ENCODE assay signal across 36 cellular contexts in genomic region chr9:83574482-83574881, GRCh38. TPM values are rescaled to one million over a fixed set of nuclear protein-coding genes. Genes with fewer than 3 reads are reported as not detected.
"Had no signal": no experiment of that assay in that cellular context is flagged by ENCODE, and none has a peak within 500 bp of the region (broad histone marks: within the 10 kb centered on the region; RNA-seq: fewer than 3 reads in every experiment).

No MANE protein-coding gene starts in this region.

- H3K27me3 Mint-ChIP-seq: activated B cell treated with CpG ODN at 0.5 μM for 24 hours; activated CD4-positive, alpha-beta memory T cell treated with anti-CD3 and anti-CD28 coated beads, Interleukin-2, amount 10 ng/mL, durations not matched to agents 7 days and 5 days; activated CD4-positive, alpha-beta T cell treated with anti-CD3 and anti-CD28 coated beads for 36 hours; activated CD4-positive, alpha-beta T cell treated with anti-CD3 and anti-CD28 coated beads, Interleukin-2, amount 10 ng/mL, durations not matched to agents 7 days and 5 days; activated CD8-positive, alpha-beta memory T cell treated with anti-CD3 and anti-CD28 coated beads, Interleukin-2, amount 10 ng/mL, durations not matched to agents 7 days and 5 days; activated naive CD4-positive, alpha-beta T cell treated with anti-CD3 and anti-CD28 coated beads, Interleukin-2, amount 10 ng/mL, durations not matched to agents 7 days and 5 days; activated naive CD8-positive, alpha-beta T cell; activated naive CD8-positive, alpha-beta T cell treated with anti-CD3 and anti-CD28 coated beads, Interleukin-2, amount 10 ng/mL, durations not matched to agents 7 days and 5 days; activated naive CD8-positive, alpha-beta T cell treated with anti-CD3 and anti-CD28 coated beads, Interleukin-2, amount 50 U/mL, for 24 hours; activated T-cell treated with anti-CD3 and anti-CD28 coated beads, Interleukin-2, amount 50 U/mL, for 24 hours; central memory CD8-positive, alpha-beta T cell had no signal

- H3K9me3 Mint-ChIP-seq: activated CD4-positive, alpha-beta memory T cell treated with anti-CD3 and anti-CD28 coated beads, Interleukin-2, amount 10 ng/mL, durations not matched to agents 7 days and 5 days; activated naive CD4-positive, alpha-beta T cell treated with anti-CD3 and anti-CD28 coated beads, Interleukin-2, amount 10 ng/mL, durations not matched to agents 7 days and 5 days; activated T-helper 2 cell treated with anti-CD3 and anti-CD28 coated beads, Interferon-gamma antibody, Interleukin-2, Interleukin-4, amounts not matched to agents 10 μg/mL and 5 μg/mL and 100 μg/mL, durations not matched to agents 14 hours and 24 hours and 36 hours; central memory CD8-positive, alpha-beta T cell; T-helper 1 cell treated with Interleukin-12 subunit alpha and Interleukin-12 subunit beta and Interleukin-4 antibody, amounts not matched to agents 30 μg/mL and 1 μg/mL, for 36 hours; T-helper 2 cell treated with Interferon-gamma antibody and Interleukin-4, amounts not matched to agents 5 μg/mL and 100 μg/mL, for 36 hours had no signal

- H3K27ac ChIP-seq: ascending aorta, cardiac muscle cell, VCaP had no signal

- DNase-seq: activated B cell treated with CpG ODN at 0.5 μM for 24 hours; activated CD4-positive, alpha-beta memory T cell treated with anti-CD3 and anti-CD28 coated beads, Interleukin-2, amount 10 ng/mL, durations not matched to agents 7 days and 5 days; activated CD4-positive, alpha-beta T cell treated with anti-CD3 and anti-CD28 coated beads for 1 hour; activated CD4-positive, alpha-beta T cell treated with anti-CD3 and anti-CD28 coated beads for 36 hours; activated CD4-positive, alpha-beta T cell treated with anti-CD3 and anti-CD28 coated beads for 48 hours; activated CD4-positive, alpha-beta T cell treated with anti-CD3 and anti-CD28 coated beads, Interleukin-2, amount 10 ng/mL, durations not matched to agents 7 days and 5 days; activated CD4-positive, alpha-beta T cell treated with anti-CD3 and anti-CD28 coated beads, Interleukin-2, amount 50 U/mL, for 48 hours; activated CD8-positive, alpha-beta memory T cell treated with anti-CD3 and anti-CD28 coated beads for 24 hours; activated CD8-positive, alpha-beta memory T cell treated with anti-CD3 and anti-CD28 coated beads, Interleukin-2, amount 10 ng/mL, durations not matched to agents 7 days and 5 days; activated CD8-positive, alpha-beta memory T cell treated with anti-CD3 and anti-CD28 coated beads, Interleukin-2, amount 50 U/mL, for 48 hours; activated CD8-positive, alpha-beta T cell treated with anti-CD3 and anti-CD28 coated beads, Interleukin-2, amount 10 ng/mL, durations not matched to agents 7 days and 5 days; activated effector memory CD4-positive, alpha-beta T cell treated with Interleukin-2 at 50 U/mL for 16 hours; activated gamma-delta T cell; activated naive CD4-positive, alpha-beta T cell treated with anti-CD3 and anti-CD28 coated beads, Interleukin-2, amount 10 ng/mL, durations not matched to agents 7 days and 5 days; activated naive CD4-positive, alpha-beta T cell treated with Interleukin-2 at 50 U/mL for 16 hours; activated naive CD8-positive, alpha-beta T cell treated with anti-CD3 and anti-CD28 coated beads, Interleukin-2, amount 10 ng/mL, durations not matched to agents 7 days and 5 days; activated naive CD8-positive, alpha-beta T cell treated with anti-CD3 and anti-CD28 coated beads, Interleukin-2, amount 50 U/mL, for 24 hours; activated T-cell treated with anti-CD3 and anti-CD28 coated beads, Interleukin-2, amount 50 U/mL, for 24 hours; activated T-cell treated with anti-CD3 and anti-CD28 coated beads, Interleukin-2, amount 50 U/mL, for 48 hours; amygdala; anterior cingulate cortex; caudate nucleus; cerebellar nuclear complex; T-helper 1 cell; T-helper 2 cell; T-helper 9 cell had no signal

- H3K4me1 Mint-ChIP-seq: activated B cell treated with CpG ODN at 0.5 μM for 24 hours; activated CD4-positive, alpha-beta memory T cell treated with anti-CD3 and anti-CD28 coated beads, Interleukin-2, amount 10 ng/mL, durations not matched to agents 7 days and 5 days; activated CD4-positive, alpha-beta T cell treated with anti-CD3 and anti-CD28 coated beads for 36 hours; activated CD8-positive, alpha-beta memory T cell treated with anti-CD3 and anti-CD28 coated beads, Interleukin-2, amount 10 ng/mL, durations not matched to agents 7 days and 5 days; activated naive CD4-positive, alpha-beta T cell treated with anti-CD3 and anti-CD28 coated beads, Interleukin-2, amount 50 U/mL, for 24 hours; activated naive CD8-positive, alpha-beta T cell treated with anti-CD3 and anti-CD28 coated beads, Interleukin-2, amount 50 U/mL, for 24 hours; brain; central memory CD8-positive, alpha-beta T cell had no signal

- H3K36me3 ChIP-seq: ascending aorta, cardiac muscle cell had no signal

- H3K27ac Mint-ChIP-seq: activated B cell treated with CpG ODN at 0.5 μM for 24 hours; activated CD4-positive, alpha-beta memory T cell treated with anti-CD3 and anti-CD28 coated beads, Interleukin-2, amount 10 ng/mL, durations not matched to agents 7 days and 5 days; activated CD4-positive, alpha-beta T cell treated with anti-CD3 and anti-CD28 coated beads for 36 hours; activated CD4-positive, alpha-beta T cell treated with anti-CD3 and anti-CD28 coated beads, Interleukin-2, amount 10 ng/mL, durations not matched to agents 7 days and 5 days; activated CD8-positive, alpha-beta memory T cell treated with anti-CD3 and anti-CD28 coated beads, Interleukin-2, amount 10 ng/mL, durations not matched to agents 7 days and 5 days; activated CD8-positive, alpha-beta T cell treated with anti-CD3 and anti-CD28 coated beads, Interleukin-2, amount 10 ng/mL, durations not matched to agents 7 days and 5 days; activated naive CD4-positive, alpha-beta T cell treated with anti-CD3 and anti-CD28 coated beads, Interleukin-2, amount 10 ng/mL, durations not matched to agents 7 days and 5 days; activated naive CD4-positive, alpha-beta T cell treated with anti-CD3 and anti-CD28 coated beads, Interleukin-2, amount 50 U/mL, for 24 hours; activated naive CD8-positive, alpha-beta T cell; activated naive CD8-positive, alpha-beta T cell treated with anti-CD3 and anti-CD28 coated beads, Interleukin-2, amount 10 ng/mL, durations not matched to agents 7 days and 5 days; activated naive CD8-positive, alpha-beta T cell treated with anti-CD3 and anti-CD28 coated beads, Interleukin-2, amount 50 U/mL, for 24 hours; activated T-cell treated with anti-CD3 and anti-CD28 coated beads, Interleukin-2, amount 50 U/mL, for 24 hours; activated T-helper 2 cell treated with anti-CD3 and anti-CD28 coated beads, Interferon-gamma antibody, Interleukin-2, Interleukin-4, amounts not matched to agents 10 μg/mL and 5 μg/mL and 100 μg/mL, durations not matched to agents 14 hours and 24 hours and 36 hours; brain; T-helper 1 cell treated with Interleukin-12 subunit alpha and Interleukin-12 subunit beta and Interleukin-4 antibody, amounts not matched to agents 30 μg/mL and 1 μg/mL, for 36 hours; T-helper 2 cell treated with Interferon-gamma antibody and Interleukin-4, amounts not matched to agents 5 μg/mL and 100 μg/mL, for 36 hours had no signal

- H3K4me3 ChIP-seq: ascending aorta, cardiac muscle cell had no signal

- H3K27me3 ChIP-seq: ascending aorta, cardiac muscle cell had no signal

- H3K36me3 Mint-ChIP-seq: activated CD8-positive, alpha-beta memory T cell treated with anti-CD3 and anti-CD28 coated beads, Interleukin-2, amount 10 ng/mL, durations not matched to agents 7 days and 5 days; activated naive CD4-positive, alpha-beta T cell treated with anti-CD3 and anti-CD28 coated beads, Interleukin-2, amount 10 ng/mL, durations not matched to agents 7 days and 5 days had no signal

- ATAC-seq: activated CD4-positive, alpha-beta T cell treated with anti-CD3 and anti-CD28 coated beads for 36 hours; activated CD8-positive, alpha-beta memory T cell treated with anti-CD3 and anti-CD28 coated beads, Interleukin-2, amount 10 ng/mL, durations not matched to agents 7 days and 5 days; activated CD8-positive, alpha-beta T cell treated with anti-CD3 and anti-CD28 coated beads, Interleukin-2, amount 10 ng/mL, durations not matched to agents 7 days and 5 days; activated naive CD8-positive, alpha-beta T cell treated with anti-CD3 and anti-CD28 coated beads, Interleukin-2, amount 50 U/mL, for 24 hours had no signal

- H3K4me3 Mint-ChIP-seq: activated B cell treated with CpG ODN at 0.5 μM for 24 hours; activated CD4-positive, alpha-beta memory T cell treated with anti-CD3 and anti-CD28 coated beads, Interleukin-2, amount 10 ng/mL, durations not matched to agents 7 days and 5 days; activated CD4-positive, alpha-beta T cell treated with anti-CD3 and anti-CD28 coated beads for 36 hours; activated CD4-positive, alpha-beta T cell treated with anti-CD3 and anti-CD28 coated beads, Interleukin-2, amount 10 ng/mL, durations not matched to agents 7 days and 5 days; activated CD8-positive, alpha-beta memory T cell treated with anti-CD3 and anti-CD28 coated beads, Interleukin-2, amount 10 ng/mL, durations not matched to agents 7 days and 5 days; activated CD8-positive, alpha-beta T cell treated with anti-CD3 and anti-CD28 coated beads, Interleukin-2, amount 10 ng/mL, durations not matched to agents 7 days and 5 days; activated naive CD4-positive, alpha-beta T cell treated with anti-CD3 and anti-CD28 coated beads, Interleukin-2, amount 10 ng/mL, durations not matched to agents 7 days and 5 days; activated naive CD4-positive, alpha-beta T cell treated with anti-CD3 and anti-CD28 coated beads, Interleukin-2, amount 50 U/mL, for 24 hours; activated naive CD8-positive, alpha-beta T cell; activated naive CD8-positive, alpha-beta T cell treated with anti-CD3 and anti-CD28 coated beads, Interleukin-2, amount 10 ng/mL, durations not matched to agents 7 days and 5 days; activated naive CD8-positive, alpha-beta T cell treated with anti-CD3 and anti-CD28 coated beads, Interleukin-2, amount 50 U/mL, for 24 hours; activated T-cell treated with anti-CD3 and anti-CD28 coated beads, Interleukin-2, amount 50 U/mL, for 24 hours; brain; central memory CD8-positive, alpha-beta T cell; T-helper 1 cell treated with Interleukin-12 subunit alpha and Interleukin-12 subunit beta and Interleukin-4 antibody, amounts not matched to agents 30 μg/mL and 1 μg/mL, for 36 hours; T-helper 2 cell treated with Interferon-gamma antibody and Interleukin-4, amounts not matched to agents 5 μg/mL and 100 μg/mL, for 36 hours had no signal

RNA-seq across cellular contexts. Expression of gene IDNK, which starts 48.5 kb away (rescaled TPM):
- total RNA-seq: ascending aorta had no signal
